In genomic region chrX:45743906-45744625, GRCh38 we compare ENCODE assay signal across 26 cellular contexts.
DNase-seq lines count a peak whose midpoint lies in the region; ATAC-seq, FAIRE-seq and TF ChIP-seq lines count a peak whose summit lies in the region.
"Had no signal": no experiment of that assay in that cellular context is flagged by ENCODE, and none has a peak within 500 bp of the region (broad histone marks: within the 10 kb centered on the region; RNA-seq: fewer than 3 reads in every experiment).

No MANE protein-coding gene starts in this region.

- H4K20me1 ChIP-seq in astrocyte (ENCODE audit: insufficient read depth, low read length), result peaks cover 5% of the 10 kb centered on the region

- H3K9me3 Mint-ChIP-seq in activated naive CD4-positive, alpha-beta T cell treated with anti-CD3 and anti-CD28 coated beads for 36 hours, result no peaks in the 10 kb centered on the region
- no peaks in the 10 kb centered on the region for H3K9me3 Mint-ChIP-seq in astrocyte (ENCODE audit: unreplicated experiment)
- no peaks in the 10 kb centered on the region for H3K9me3 Mint-ChIP-seq in memory B cell
- H3K9me3 Mint-ChIP-seq: activated naive CD8-positive, alpha-beta T cell treated with anti-CD3 and anti-CD28 coated beads for 36 hours; stimulated activated memory B cell treated with anti-CD40 and anti-IgM and Interleukin-4, amounts not matched to agents 10 μg/mL and 1 μg/mL and 100 μg/mL, for 72 hours; T-cell had no signal

- H3K9me3 ChIP-seq in astrocyte (ENCODE audit: insufficient read depth, low read depth, low read length), result no peaks in the 10 kb centered on the region
- H3K9me3 ChIP-seq: heart right ventricle, testis had no signal

- H3K4me1 Mint-ChIP-seq in activated naive CD4-positive, alpha-beta T cell treated with anti-CD3 and anti-CD28 coated beads for 36 hours (ENCODE audit: low read depth), result peaks cover 10% of the 10 kb centered on the region
- peaks cover 32% of the 10 kb centered on the region for H3K4me1 Mint-ChIP-seq in astrocyte (ENCODE audit: low read depth, unreplicated experiment)
- H3K4me1 Mint-ChIP-seq in memory B cell, result peaks cover 2% of the 10 kb centered on the region

- CTCF ChIA-PET in activated naive CD4-positive, alpha-beta T cell treated with anti-CD3 and anti-CD28 coated beads for 36 hours (lab: Charles Lee), result no interaction called here

- FAIRE-seq in astrocyte (lab: Jason Lieb, UNC), result peak; percentile 72
- no peak for FAIRE-seq in GM19239 (lab: Jason Lieb, UNC)
- FAIRE-seq: TTC549 had no signal

- H3K27ac Mint-ChIP-seq in activated naive CD4-positive, alpha-beta T cell treated with anti-CD3 and anti-CD28 coated beads for 36 hours, result peak overlapping the region; percentile 12
- H3K27ac Mint-ChIP-seq in astrocyte (ENCODE audit: unreplicated experiment), result peak overlapping the region; percentile 47
- H3K27ac Mint-ChIP-seq in memory B cell, result peak overlapping the region; percentile 45
- H3K27ac Mint-ChIP-seq: activated naive CD8-positive, alpha-beta T cell treated with anti-CD3 and anti-CD28 coated beads for 36 hours; mesothelial cell of epicardium; naive thymus-derived CD4-positive, alpha-beta T cell; stimulated activated memory B cell treated with anti-CD40 and anti-IgM and Interleukin-4, amounts not matched to agents 10 μg/mL and 1 μg/mL and 100 μg/mL, for 72 hours; T-cell had no signal

- H2AFZ ChIP-seq in astrocyte (ENCODE audit: low read depth, low read length), result no peak overlapping the region

- no peak overlapping the region for H3K4me3 ChIP-seq in astrocyte (ENCODE audit: insufficient read depth, low read depth, low read length)
- H3K4me3 ChIP-seq: heart right ventricle, testis had no signal

- H3K36me3 Mint-ChIP-seq in activated naive CD4-positive, alpha-beta T cell treated with anti-CD3 and anti-CD28 coated beads for 36 hours (ENCODE audit: low read depth), result peaks cover 21% of the 10 kb centered on the region
- peaks cover 5% of the 10 kb centered on the region for H3K36me3 Mint-ChIP-seq in astrocyte (ENCODE audit: low read depth, unreplicated experiment)
- peaks cover 12% of the 10 kb centered on the region for H3K36me3 Mint-ChIP-seq in memory B cell
- H3K36me3 Mint-ChIP-seq: mesothelial cell of epicardium had no signal

- no peaks in the 10 kb centered on the region for H3K27me3 ChIP-seq in astrocyte (ENCODE audit: insufficient read depth, low read length)
- H3K27me3 ChIP-seq: foreskin keratinocyte, testis had no signal

- ATAC-seq in memory B cell (ENCODE audit: low read depth) (no peak), HG03135 (IDR thresholded peaks at IDR 0.05; ENCODE audit: unreplicated experiment) (no peak), HG03025 (IDR thresholded peaks at IDR 0.05; ENCODE audit: low FRiP score, unreplicated experiment) (no peak)
- ATAC-seq: heart right ventricle; stimulated activated memory B cell treated with anti-CD40 and anti-IgM and Interleukin-4, amounts not matched to agents 10 μg/mL and 1 μg/mL and 100 μg/mL, for 72 hours; T-cell had no signal

- no peak overlapping the region for H3K4me2 ChIP-seq in astrocyte (ENCODE audit: low read length)

- H3K79me2 ChIP-seq in astrocyte (ENCODE audit: insufficient read depth, low read length), result peaks cover 26% of the 10 kb centered on the region

- no peak overlapping the region for H3K9ac ChIP-seq in astrocyte (ENCODE audit: low read length)

- intact Hi-C loops in activated naive CD4-positive, alpha-beta T cell treated with anti-CD3 and anti-CD28 coated beads for 36 hours (cut with micrococcal nuclease), result no loop called here

- H3K4me3 Mint-ChIP-seq in activated naive CD4-positive, alpha-beta T cell treated with anti-CD3 and anti-CD28 coated beads for 36 hours, result no peak overlapping the region
- H3K4me3 Mint-ChIP-seq in astrocyte (ENCODE audit: unreplicated experiment), result no peak overlapping the region
- no peak overlapping the region for H3K4me3 Mint-ChIP-seq in memory B cell
- H3K4me3 Mint-ChIP-seq: activated naive CD8-positive, alpha-beta T cell treated with anti-CD3 and anti-CD28 coated beads for 36 hours; mesothelial cell of epicardium; naive thymus-derived CD4-positive, alpha-beta T cell; stimulated activated memory B cell treated with anti-CD40 and anti-IgM and Interleukin-4, amounts not matched to agents 10 μg/mL and 1 μg/mL and 100 μg/mL, for 72 hours; T-cell had no signal

- peaks cover 9% of the 10 kb centered on the region for H3K4me1 ChIP-seq in astrocyte (ENCODE audit: insufficient read depth, low read length)
- H3K4me1 ChIP-seq: testis had no signal

- peak overlapping the region; percentile 2 for H3K27ac ChIP-seq in astrocyte (ENCODE audit: low read depth, low read length)
- H3K27ac ChIP-seq: heart right ventricle, testis had no signal

- peaks cover 29% of the 10 kb centered on the region for H3K36me3 ChIP-seq in astrocyte (ENCODE audit: insufficient read depth, low read length)

- no peak for TF ChIP-seq CTCF in astrocyte (IDR thresholded peaks at IDR 0.05; ENCODE audit: insufficient read depth, low read depth, low read length)

- DNase-seq in activated naive CD4-positive, alpha-beta T cell treated with anti-CD3 and anti-CD28 coated beads for 36 hours, result no peak
- DNase-seq in activated naive CD4-positive, alpha-beta T cell treated with anti-CD3 and anti-CD28 coated beads, Interleukin-2, amount 50 U/mL, for 16 hours, result no peak
- DNase-seq in M059J (ENCODE audit: low read depth) (peak; percentile 38), astrocyte (ENCODE audit: low read depth) (no peak), memory B cell (ENCODE audit: low spot score in 2 of 2) (no peak), GM19239 (ENCODE audit: insufficient read length, low spot score) (no peak)
- DNase-seq: activated naive CD8-positive, alpha-beta T cell treated with anti-CD3 and anti-CD28 coated beads for 36 hours; DMS79; heart right ventricle; Karpas-422; left colon; naive thymus-derived CD4-positive, alpha-beta T cell; NCI-H1092; NCI-H187 treated with DMSO at 0.1 percent for 48 hours; NCI-H226; NCI-H748 treated with DMSO at 0.1 percent for 48 hours; retina; Right ventricle myocardium superior; T-cell; testis had no signal

- no peaks in the 10 kb centered on the region for H3K27me3 Mint-ChIP-seq in activated naive CD4-positive, alpha-beta T cell treated with anti-CD3 and anti-CD28 coated beads for 36 hours (ENCODE audit: low read depth)
- H3K27me3 Mint-ChIP-seq in astrocyte (ENCODE audit: low read depth, unreplicated experiment) (no peaks in the 10 kb centered on the region), memory B cell (no peaks in the 10 kb centered on the region)
- H3K27me3 Mint-ChIP-seq: activated naive CD8-positive, alpha-beta T cell treated with anti-CD3 and anti-CD28 coated beads for 36 hours; naive thymus-derived CD4-positive, alpha-beta T cell; stimulated activated memory B cell treated with anti-CD40 and anti-IgM and Interleukin-4, amounts not matched to agents 10 μg/mL and 1 μg/mL and 100 μg/mL, for 72 hours had no signal
